8 cellular contexts compared by ENCODE assay signal in genomic region chr16:24036614-24037013, GRCh38.
A peak's percentile ranks its signal among the peaks of the same experiment; 100 is the strongest.
DNase-seq lines count a peak whose midpoint lies in the region; ATAC-seq and TF ChIP-seq lines count a peak whose summit lies in the region.

No MANE protein-coding gene starts in this region.

- peaks cover 24% of the 10 kb centered on the region for H3K36me3 ChIP-seq in CD4-positive, CD25-positive, alpha-beta regulatory T cell (ENCODE audit: control insufficient read depth, insufficient read depth, low read length)
- peaks cover 4% of the 10 kb centered on the region; the same call in 1 of the 2 replicates for H3K36me3 ChIP-seq in OCI-LY7 (ENCODE audit: insufficient read depth, low read length)
- H3K36me3 ChIP-seq in psoas muscle (ENCODE audit: insufficient read depth in 1 of 2, low read depth in 1 of 2), result no peaks in the 10 kb centered on the region

- H3K27me3 Mint-ChIP-seq in CD4-positive, CD25-positive, alpha-beta regulatory T cell, result no peaks in the 10 kb centered on the region
- no peaks in the 10 kb centered on the region for H3K27me3 Mint-ChIP-seq in activated naive CD4-positive, alpha-beta T cell treated with anti-CD3 and anti-CD28 coated beads, Interleukin-2, amount 10 ng/mL, durations not matched to agents 7 days and 5 days

- H3K27me3 ChIP-seq in CD4-positive, CD25-positive, alpha-beta regulatory T cell (ENCODE audit: control insufficient read depth, insufficient read depth, low read length), result no peaks in the 10 kb centered on the region
- no peaks in the 10 kb centered on the region for H3K27me3 ChIP-seq in psoas muscle (ENCODE audit: insufficient read depth in 3 of 3, low read length in 2 of 3)

- H3K27ac ChIP-seq in CD4-positive, CD25-positive, alpha-beta regulatory T cell (ENCODE audit: insufficient read depth, low read length, poor library complexity, severe bottlenecking), result no peak overlapping the region
- H3K27ac ChIP-seq in OCI-LY7 (ENCODE audit: low read depth, low read length, poor library complexity, severe bottlenecking), result no peak overlapping the region
- no peak overlapping the region for H3K27ac ChIP-seq in psoas muscle

- CTCF ChIA-PET in OCI-LY7 (lab: Charles Lee; ENCODE audit: unreplicated experiment), result interaction anchor here (2.2 kb wide), 1 partner anchor 233 kb away, joined by 8 read pairs; no protein-coding TSS in a partner anchor
- CTCF ChIA-PET in activated naive CD4-positive, alpha-beta T cell treated with anti-CD3 and anti-CD28 coated beads, Interleukin-2, amount 10 ng/mL, durations not matched to agents 7 days and 5 days (lab: Charles Lee), result interaction anchor here (0.6 to 3.1 kb wide), 13 partner anchors 9 to 468 kb away, joined by 3 to 57 read pairs (median 5); no protein-coding TSS in a partner anchor

- H3K4me3 Mint-ChIP-seq in CD4-positive, CD25-positive, alpha-beta regulatory T cell, result peak overlapping the region in 3 of 4 donors; percentile 11 to 64 (median 44)
- H3K4me3 Mint-ChIP-seq in activated naive CD4-positive, alpha-beta T cell treated with anti-CD3 and anti-CD28 coated beads, Interleukin-2, amount 10 ng/mL, durations not matched to agents 7 days and 5 days, result no peak overlapping the region

- no peaks in the 10 kb centered on the region for H4K20me1 ChIP-seq in OCI-LY7 (ENCODE audit: insufficient read depth, low read length)

- H3K4me1 ChIP-seq in CD4-positive, CD25-positive, alpha-beta regulatory T cell (ENCODE audit: control insufficient read depth, insufficient read depth, low read length, poor library complexity, severe bottlenecking), result peaks cover 34% of the 10 kb centered on the region
- H3K4me1 ChIP-seq in OCI-LY7 (ENCODE audit: insufficient read depth, low read length, poor library complexity, severe bottlenecking), result no peaks in the 10 kb centered on the region
- no peaks in the 10 kb centered on the region for H3K4me1 ChIP-seq in psoas muscle

- no TSS peak for BruUV-seq in OCI-LY7 (replicated peaks; lab: Mats Ljungman, UMichigan)

- WGBS in psoas muscle, 3 donors, result 6 to 9% (median 6%) methylated on average over 8 of the region's 8 CpGs

- H2AFZ ChIP-seq in OCI-LY7 (ENCODE audit: low read length), result no peak overlapping the region

- peaks cover 0 to 2% (median 0%) of the 10 kb centered on the region in 7 donors for H3K9me3 Mint-ChIP-seq in CD4-positive, CD25-positive, alpha-beta regulatory T cell
- peaks cover 6% of the 10 kb centered on the region for H3K9me3 Mint-ChIP-seq in activated naive CD4-positive, alpha-beta T cell treated with anti-CD3 and anti-CD28 coated beads, Interleukin-2, amount 10 ng/mL, durations not matched to agents 7 days and 5 days

- intact Hi-C loops in OCI-LY7 (cut with micrococcal nuclease; ENCODE audit: unreplicated experiment) (loop anchor here (1.0 to 5.0 kb wide), 3 partner anchors 22 to 299 kb away; no protein-coding TSS in a partner anchor), psoas muscle (cut with DNase I) (loop anchor here (10.0 kb wide), 3 partner anchors 232 to 362 kb away; partner anchors contain the start of gene PLK1 (in 1 of the 2))

- ATAC-seq in CD4-positive, CD25-positive, alpha-beta regulatory T cell (ENCODE audit: low read depth in 2 of 2), result no peak
- peak in 1 of 4 donors; percentile 49 for ATAC-seq in psoas muscle
- no peak for ATAC-seq in HG03342 (IDR thresholded peaks at IDR 0.05; ENCODE audit: unreplicated experiment)
- ATAC-seq in HG02852 (IDR thresholded peaks at IDR 0.05; ENCODE audit: unreplicated experiment), result no peak

- H3K4me3 ChIP-seq in CD4-positive, CD25-positive, alpha-beta regulatory T cell (ENCODE audit: low read depth, low read length), result peak overlapping the region; percentile 48
- H3K4me3 ChIP-seq in OCI-LY7 (ENCODE audit: low read depth, low read length, poor library complexity, severe bottlenecking), result no peak overlapping the region
- no peak overlapping the region for H3K4me3 ChIP-seq in psoas muscle

- no peaks in the 10 kb centered on the region for H3K9me3 ChIP-seq in CD4-positive, CD25-positive, alpha-beta regulatory T cell (ENCODE audit: control insufficient read depth in 2 of 2, low read length in 2 of 2)
- H3K9me3 ChIP-seq in OCI-LY7 (ENCODE audit: low read length) (no peaks in the 10 kb centered on the region), psoas muscle (no peaks in the 10 kb centered on the region)

- peaks cover 5 to 48% (median 25%) of the 10 kb centered on the region in 4 donors for H3K4me1 Mint-ChIP-seq in CD4-positive, CD25-positive, alpha-beta regulatory T cell
- H3K4me1 Mint-ChIP-seq in activated naive CD4-positive, alpha-beta T cell treated with anti-CD3 and anti-CD28 coated beads, Interleukin-2, amount 10 ng/mL, durations not matched to agents 7 days and 5 days, result peaks cover 52% of the 10 kb centered on the region

- H3K79me2 ChIP-seq in OCI-LY7 (ENCODE audit: insufficient read depth, low read depth, low read length), result no peaks in the 10 kb centered on the region

- no peaks in the 10 kb centered on the region for H3K9me2 ChIP-seq in OCI-LY7 (ENCODE audit: insufficient read depth, low read length)

- peak; percentile 6 to 46 (median 30) for DNase-seq in CD4-positive, CD25-positive, alpha-beta regulatory T cell
- DNase-seq in H4 (ENCODE audit: low spot score) (peak; percentile 31), OCI-LY7 (ENCODE audit: low spot score) (peak; percentile 55), globus pallidus (ENCODE audit: low spot score) (peak; percentile 48), psoas muscle (no peak)
- DNase-seq in activated naive CD4-positive, alpha-beta T cell treated with anti-CD3 and anti-CD28 coated beads, Interleukin-2, amount 10 ng/mL, durations not matched to agents 7 days and 5 days, result peak; percentile 52

- H3K4me2 ChIP-seq in OCI-LY7 (ENCODE audit: low read length), result no peak overlapping the region

- POLR2A ChIA-PET in OCI-LY7 (lab: Charles Lee), result interaction anchor here (0.7 to 1.0 kb wide), 2 partner anchors 231 to 350 kb away, joined by 3 to 4 read pairs; no protein-coding TSS in a partner anchor

- H3K27ac Mint-ChIP-seq in CD4-positive, CD25-positive, alpha-beta regulatory T cell, result no peak overlapping the region
- no peak overlapping the region for H3K27ac Mint-ChIP-seq in activated naive CD4-positive, alpha-beta T cell treated with anti-CD3 and anti-CD28 coated beads, Interleukin-2, amount 10 ng/mL, durations not matched to agents 7 days and 5 days

- peaks cover 34% of the 10 kb centered on the region for H3K36me3 Mint-ChIP-seq in CD4-positive, CD25-positive, alpha-beta regulatory T cell
- peaks cover 43% of the 10 kb centered on the region for H3K36me3 Mint-ChIP-seq in activated naive CD4-positive, alpha-beta T cell treated with anti-CD3 and anti-CD28 coated beads, Interleukin-2, amount 10 ng/mL, durations not matched to agents 7 days and 5 days

- TF ChIP-seq CTCF in OCI-LY7 (conservative IDR thresholded peaks at IDR 0.05; ENCODE audit: low read length) (peak; percentile 81), psoas muscle (IDR thresholded peaks at IDR 0.05) (peak; percentile 49)

Comparison
In these comparisons a context has a peak if more than half of its experiments do, and no peak if none do; other contexts are left out.
1. DNase-seq: peak in CD4-positive, CD25-positive, alpha-beta regulatory T cell (3 of 3), H4 (single experiment), OCI-LY7 (single experiment), activated naive CD4-positive, alpha-beta T cell treated with anti-CD3 and anti-CD28 coated beads, Interleukin-2, amount 10 ng/mL, durations not matched to agents 7 days and 5 days (single experiment) and globus pallidus (single experiment); none in psoas muscle (0 of 2).